In genomic region chr17:61139219-61139618, GRCh38 we compare ENCODE assay signal across 1 cellular context.
A peak's percentile ranks its signal among the peaks of the same experiment; 100 is the strongest.
TF ChIP-seq lines count a peak whose summit lies in the region.

No MANE protein-coding gene starts in this region.

TF ChIP-seq in SK-N-SH, 30 proteins besides CTCF, POLR2A, EP300 and RAD21 (continued from another document):
- 0 out of 2 replicates have a peak, but pooled peaks have one; percentile 43 for TF ChIP-seq REST (IDR thresholded peaks at IDR 0.05; ENCODE audit: low read depth, low read length)
- TF ChIP-seq FOSL2 (IDR thresholded peaks at IDR 0.05; ENCODE audit: borderline replicate concordance, low read depth), result peak; percentile 14; the same call in 1 of the 2 replicates
- no peak for TF ChIP-seq GABPA (IDR thresholded peaks at IDR 0.05; ENCODE audit: low read depth)
- TF ChIP-seq USF1 (IDR thresholded peaks at IDR 0.05; ENCODE audit: borderline replicate concordance, low read depth), result no peak
- TF ChIP-seq MEF2A (IDR thresholded peaks at IDR 0.05; ENCODE audit: borderline replicate concordance, low read depth), result peak; percentile 35; the same call in 1 of the 2 replicates
- no peak for TF ChIP-seq IRF3 (IDR thresholded peaks at IDR 0.05; ENCODE audit: low read depth, low read length)
- TF ChIP-seq NFIC (IDR thresholded peaks at IDR 0.05; ENCODE audit: borderline replicate concordance), result peak; percentile 63; the same call in 1 of the 2 replicates
- TF ChIP-seq SIN3A (IDR thresholded peaks at IDR 0.05; ENCODE audit: borderline replicate concordance, low read depth, low read length), result no peak
